ENCODE assay signal across 1 cellular context in genomic region chr18:9319333-9319732, GRCh38.
A peak's percentile ranks its signal among the peaks of the same experiment; 100 is the strongest.
TF ChIP-seq lines count a peak whose summit lies in the region.

No MANE protein-coding gene starts in this region.

TF ChIP-seq in K562, 482 proteins besides CTCF, POLR2A, EP300 and RAD21 (continued from another document):
- TF ChIP-seq HINFP (tag; conservative IDR thresholded peaks at IDR 0.05; ENCODE audit: low read depth) (no peak), KAT8 (IDR thresholded peaks at IDR 0.05; ENCODE audit: low read depth) (no peak), TCF3 (CRISPR knock-in tag; IDR thresholded peaks at IDR 0.05) (peak; percentile 79), MEIS2 (IDR thresholded peaks at IDR 0.05; ENCODE audit: partially characterized antibody) (no peak), ZNF655 (CRISPR knock-in tag; IDR thresholded peaks at IDR 0.05) (no peak), ZC3H11A (IDR thresholded peaks at IDR 0.05; ENCODE audit: low read depth, low read length) (no peak), ZBTB7A (IDR thresholded peaks at IDR 0.05; ENCODE audit: borderline replicate concordance, control insufficient read depth, low read depth, low read length) (no peak), ILF3 (IDR thresholded peaks at IDR 0.05; ENCODE audit: borderline replicate concordance) (no peak), ZNF146 (CRISPR knock-in tag; IDR thresholded peaks at IDR 0.05; ENCODE audit: unreplicated experiment) (no peak), TSC22D4 (tag; IDR thresholded peaks at IDR 0.05) (no peak), ZNF589 (CRISPR knock-in tag; IDR thresholded peaks at IDR 0.05; ENCODE audit: low read depth) (no peak), ASH1L (IDR thresholded peaks at IDR 0.05; ENCODE audit: borderline replicate concordance, low read depth, partially characterized antibody) (no peak), ARID3A (IDR thresholded peaks at IDR 0.05; ENCODE audit: borderline replicate concordance, low read depth, low read length) (no peak), ZNF316 (IDR thresholded peaks at IDR 0.05) (no peak), HMBOX1 (IDR thresholded peaks at IDR 0.05) (no peak), DPF2 (IDR thresholded peaks at IDR 0.05) (no peak)
TF ChIP-seq in K562: peak in this region for 16.
